ENCODE assay signal across 11 cellular contexts in genomic region chr3:188431553-188431952, GRCh38.
DNase-seq lines count a peak whose midpoint lies in the region; ATAC-seq, FAIRE-seq and TF ChIP-seq lines count a peak whose summit lies in the region.
"Had no signal": no experiment of that assay in that cellular context is flagged by ENCODE, and none has a peak within 500 bp of the region (broad histone marks: within the 10 kb centered on the region; RNA-seq: fewer than 3 reads in every experiment).

No MANE protein-coding gene starts in this region.

- peaks cover 1 to 8% (median 3%) of the 10 kb centered on the region in 3 donors for H3K9me3 Mint-ChIP-seq in IgD-negative memory B cell
- peaks cover 10% of the 10 kb centered on the region for H3K9me3 Mint-ChIP-seq in activated T-helper 2 cell treated with anti-CD3 and anti-CD28 coated beads, Interferon-gamma antibody, Interleukin-2, Interleukin-4, amounts not matched to agents 10 μg/mL and 5 μg/mL and 100 μg/mL, durations not matched to agents 14 hours and 24 hours and 36 hours

- peak overlapping the region in 3 of 4 donors; percentile 42 to 82 (median 67) for H3K4me3 Mint-ChIP-seq in IgD-negative memory B cell
- no peak overlapping the region for H3K4me3 Mint-ChIP-seq in activated T-helper 2 cell treated with anti-CD3 and anti-CD28 coated beads, Interferon-gamma antibody, Interleukin-2, Interleukin-4, amounts not matched to agents 10 μg/mL and 5 μg/mL and 100 μg/mL, durations not matched to agents 14 hours and 24 hours and 36 hours (ENCODE audit: low read depth)
- H3K4me3 Mint-ChIP-seq: activated CD4-positive, alpha-beta T cell treated with anti-CD3 and anti-CD28 coated beads for 36 hours had no signal

- no peak overlapping the region for H3K4ac ChIP-seq in mesendoderm (ENCODE audit: low read depth, low read length)

- no peaks in the 10 kb centered on the region for H3K79me2 ChIP-seq in mesendoderm (ENCODE audit: control insufficient read depth, insufficient read depth, low read length)

- H3K9ac ChIP-seq in mesendoderm (ENCODE audit: low read length), result no peak overlapping the region
- H3K9ac ChIP-seq: KMS-11 had no signal

- intact Hi-C loops in mucosa of descending colon (cut with DNase I, micrococcal nuclease), result no loop called here
- intact Hi-C loops in activated T-helper 2 cell treated with anti-CD3 and anti-CD28 coated beads, Interferon-gamma antibody, Interleukin-2, Interleukin-4, amounts not matched to agents 10 μg/mL and 5 μg/mL and 100 μg/mL, durations not matched to agents 14 hours and 24 hours and 36 hours (cut with micrococcal nuclease), result no loop called here

- H3K36me3 Mint-ChIP-seq in IgD-negative memory B cell, result peaks cover 1% of the 10 kb centered on the region
- H3K36me3 Mint-ChIP-seq in activated T-helper 2 cell treated with anti-CD3 and anti-CD28 coated beads, Interferon-gamma antibody, Interleukin-2, Interleukin-4, amounts not matched to agents 10 μg/mL and 5 μg/mL and 100 μg/mL, durations not matched to agents 14 hours and 24 hours and 36 hours (ENCODE audit: low read depth), result peaks cover 38% of the 10 kb centered on the region

- no peak overlapping the region for H2BK5ac ChIP-seq in mesendoderm (ENCODE audit: low read length)

- H3K4me3 ChIP-seq in mucosa of descending colon (no peak overlapping the region), mesendoderm (ENCODE audit: low read length) (no peak overlapping the region)

- H2AK5ac ChIP-seq in mesendoderm (ENCODE audit: low read length), result no peak overlapping the region

- no peak overlapping the region for H4K8ac ChIP-seq in mesendoderm (ENCODE audit: low read depth, low read length)

- H3K56ac ChIP-seq in mesendoderm (ENCODE audit: low read length), result no peak overlapping the region

- no peak overlapping the region for H4K5ac ChIP-seq in mesendoderm (ENCODE audit: low read length)

- no peaks in the 10 kb centered on the region for H3K27me3 Mint-ChIP-seq in IgD-negative memory B cell
- H3K27me3 Mint-ChIP-seq in activated T-helper 2 cell treated with anti-CD3 and anti-CD28 coated beads, Interferon-gamma antibody, Interleukin-2, Interleukin-4, amounts not matched to agents 10 μg/mL and 5 μg/mL and 100 μg/mL, durations not matched to agents 14 hours and 24 hours and 36 hours (ENCODE audit: low read depth), result no peaks in the 10 kb centered on the region
- H3K27me3 Mint-ChIP-seq: activated CD4-positive, alpha-beta T cell treated with anti-CD3 and anti-CD28 coated beads for 36 hours had no signal

- H3K18ac ChIP-seq in mesendoderm (ENCODE audit: low read length), result no peak overlapping the region

- peaks cover 28% of the 10 kb centered on the region for H3K4me1 ChIP-seq in mucosa of descending colon (ENCODE audit: low read depth)
- H3K4me1 ChIP-seq in mesendoderm (ENCODE audit: control insufficient read depth, low read depth, low read length), result no peaks in the 10 kb centered on the region

- no peaks in the 10 kb centered on the region for H3K9me3 ChIP-seq in mucosa of descending colon

- H2BK15ac ChIP-seq in mesendoderm (replicated peaks; ENCODE audit: low read depth), result no peak overlapping the region

- peak; percentile 14 for DNase-seq in AG09319 (ENCODE audit: extremely low read depth, low read depth)
- peak in 1 of 3 donors; percentile 50 for DNase-seq in mucosa of descending colon
- DNase-seq in activated T-helper 2 cell treated with anti-CD3 and anti-CD28 coated beads, Interferon-gamma antibody, Interleukin-2, Interleukin-4, amounts not matched to agents 10 μg/mL and 5 μg/mL and 100 μg/mL, durations not matched to agents 14 hours and 24 hours and 36 hours (ENCODE audit: low spot score), result no peak
- DNase-seq in mesendoderm, result no peak
- DNase-seq in GM19240 (ENCODE audit: insufficient read length, low spot score), result no peak
- DNase-seq in cerebellum (ENCODE audit: low spot score), result no peak
- DNase-seq: activated CD4-positive, alpha-beta T cell treated with anti-CD3 and anti-CD28 coated beads for 36 hours; COR-L47 had no signal

- H3K36me3 ChIP-seq in mucosa of descending colon (ENCODE audit: low read depth) (no peaks in the 10 kb centered on the region), mesendoderm (ENCODE audit: control insufficient read depth, insufficient read depth, low read length) (no peaks in the 10 kb centered on the region)

- no peak overlapping the region for H3K4me2 ChIP-seq in mesendoderm (ENCODE audit: low read length)
- H3K4me2 ChIP-seq: KMS-11 had no signal

- TF ChIP-seq CTCF in AG09319 (IDR thresholded peaks at IDR 0.05; ENCODE audit: low read depth, low read length), result no peak
- no peak for TF ChIP-seq CTCF in mucosa of descending colon (IDR thresholded peaks at IDR 0.05)

- FAIRE-seq in colon (lab: Jason Lieb, UNC), result peak; percentile 70

- H2BK120ac ChIP-seq in mesendoderm (ENCODE audit: low read depth, low read length), result no peak overlapping the region

- peak; percentile 97 for ATAC-seq in mucosa of descending colon
- ATAC-seq: activated CD4-positive, alpha-beta T cell treated with anti-CD3 and anti-CD28 coated beads for 36 hours had no signal

- H3K27ac ChIP-seq in mesendoderm (ENCODE audit: low read depth, low read length), result no peak overlapping the region
- H3K27ac ChIP-seq: KMS-11 had no signal

- no peak overlapping the region for H3K23ac ChIP-seq in mesendoderm (ENCODE audit: low read length)

- peak overlapping the region; percentile 12 to 89 (median 86) for H3K27ac Mint-ChIP-seq in IgD-negative memory B cell
- H3K27ac Mint-ChIP-seq in activated T-helper 2 cell treated with anti-CD3 and anti-CD28 coated beads, Interferon-gamma antibody, Interleukin-2, Interleukin-4, amounts not matched to agents 10 μg/mL and 5 μg/mL and 100 μg/mL, durations not matched to agents 14 hours and 24 hours and 36 hours, result no peak overlapping the region
- H3K27ac Mint-ChIP-seq: activated CD4-positive, alpha-beta T cell treated with anti-CD3 and anti-CD28 coated beads for 36 hours had no signal

- no peaks in the 10 kb centered on the region for H3K27me3 ChIP-seq in mesendoderm (ENCODE audit: insufficient read depth, low read length, poor library complexity)

- no CpG with 5 or more reads among the region's 3 CpGs for whole genome bisulfite sequencing in mesendoderm (ENCODE audit: extremely low coverage, insufficient coverage, low lambda C conversion rate)

- H3K79me1 ChIP-seq in mesendoderm (ENCODE audit: low read length), result no peaks in the 10 kb centered on the region

- peaks cover 48 to 53% (median 49%) of the 10 kb centered on the region in 3 donors for H3K4me1 Mint-ChIP-seq in IgD-negative memory B cell
- peaks cover 29% of the 10 kb centered on the region for H3K4me1 Mint-ChIP-seq in activated T-helper 2 cell treated with anti-CD3 and anti-CD28 coated beads, Interferon-gamma antibody, Interleukin-2, Interleukin-4, amounts not matched to agents 10 μg/mL and 5 μg/mL and 100 μg/mL, durations not matched to agents 14 hours and 24 hours and 36 hours (ENCODE audit: low read depth)
